Comparison of ENCODE assay signal across 1 cellular context in the genomic region with DNA sequence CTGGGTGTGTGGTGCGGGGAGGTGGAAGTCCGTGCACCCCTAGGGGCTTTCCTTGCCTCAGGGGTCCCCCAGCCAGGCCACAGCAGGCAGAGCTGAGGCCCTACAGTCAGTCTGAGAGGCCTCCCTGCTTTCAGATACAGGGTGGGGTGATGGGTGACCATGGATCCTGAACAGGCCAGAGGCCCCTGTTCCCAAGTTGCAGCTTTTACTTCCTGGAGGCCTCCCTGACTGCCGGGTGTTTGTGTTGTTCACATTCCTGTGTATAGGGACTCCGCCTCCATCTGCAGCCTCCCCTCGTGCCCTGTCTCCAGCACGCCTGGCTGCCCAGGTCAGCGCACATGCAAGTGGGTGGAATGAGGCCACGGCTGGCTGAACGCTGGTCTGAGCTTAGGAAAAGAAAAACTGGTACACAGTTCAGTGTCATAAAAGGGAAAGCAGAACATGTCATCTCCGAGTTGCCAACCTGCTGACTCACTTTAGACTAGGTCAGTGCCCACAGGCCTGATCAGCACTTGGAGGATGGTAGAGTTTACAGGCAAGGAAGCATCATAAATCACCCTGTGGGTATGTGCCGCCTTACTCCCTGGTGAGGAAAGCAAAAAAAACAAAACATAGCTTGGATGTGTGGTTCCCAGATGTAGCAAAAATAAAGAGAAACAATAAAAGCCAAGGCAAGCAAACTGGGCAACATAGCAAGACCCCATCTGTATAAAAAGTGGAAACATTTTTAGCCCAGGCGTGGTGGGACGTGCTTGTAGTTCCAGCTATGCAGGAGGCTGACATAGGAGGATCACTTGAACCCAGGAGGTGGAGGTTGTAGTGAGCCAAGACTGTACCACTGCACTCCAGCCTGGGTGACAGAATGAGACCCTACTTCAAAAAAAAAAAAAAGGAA.
TF ChIP-seq lines count a peak whose summit lies in the region.

No MANE protein-coding gene starts in this region.

TF ChIP-seq in HepG2, 621 proteins besides CTCF, POLR2A, EP300 and RAD21 (continued from another document and continues in another):
- TF ChIP-seq ZNF574 (CRISPR knock-in tag; IDR thresholded peaks at IDR 0.05) (peak; percentile 74; the same call in 1 of the 2 replicates), ZNF562 (CRISPR knock-in tag; IDR thresholded peaks at IDR 0.05; ENCODE audit: borderline replicate concordance) (no peak), TGIF2 (CRISPR knock-in tag; IDR thresholded peaks at IDR 0.05) (peak; percentile 89; the same call in 1 of the 2 replicates), ZNF580 (CRISPR knock-in tag; IDR thresholded peaks at IDR 0.05; ENCODE audit: borderline replicate concordance, low read depth) (peak; percentile 92; the same call in 1 of the 2 replicates), JUNB (CRISPR knock-in tag; IDR thresholded peaks at IDR 0.05; ENCODE audit: borderline replicate concordance) (no peak), GPBP1L1 (CRISPR knock-in tag; IDR thresholded peaks at IDR 0.05) (no peak), ZNF10 (CRISPR knock-in tag; IDR thresholded peaks at IDR 0.05; ENCODE audit: borderline replicate concordance, low read depth) (no peak), ZFP82 (CRISPR knock-in tag; IDR thresholded peaks at IDR 0.05; ENCODE audit: borderline replicate concordance) (no peak), ETV6 (CRISPR knock-in tag; conservative IDR thresholded peaks at IDR 0.05) (no peak; the same call in 1 of the 2 replicates), FOXA1 (IDR thresholded peaks at IDR 0.05) (no peak), FOXA1 (CRISPR knock-in tag; IDR thresholded peaks at IDR 0.05) (peak; percentile 54), ZNF12 (CRISPR knock-in tag; IDR thresholded peaks at IDR 0.05) (no peak; the same call in 1 of the 2 replicates), LBX2 (CRISPR knock-in tag; IDR thresholded peaks at IDR 0.05; ENCODE audit: borderline replicate concordance) (peak; percentile 63; the same call in 1 of the 2 replicates), GLI4 (CRISPR knock-in tag; IDR thresholded peaks at IDR 0.05; ENCODE audit: borderline replicate concordance) (no peak), ZFP41 (CRISPR knock-in tag; IDR thresholded peaks at IDR 0.05; ENCODE audit: borderline replicate concordance) (peak; percentile 86; the same call in 1 of the 2 replicates), CENPT (CRISPR knock-in tag; IDR thresholded peaks at IDR 0.05; ENCODE audit: low read depth) (no peak), ZNF883 (CRISPR knock-in tag; IDR thresholded peaks at IDR 0.05; ENCODE audit: not compliant biosample characterization) (peak; percentile 85), ZBTB1 (CRISPR knock-in tag; IDR thresholded peaks at IDR 0.05; ENCODE audit: borderline replicate concordance) (no peak), ZNF383 (CRISPR knock-in tag; IDR thresholded peaks at IDR 0.05; ENCODE audit: borderline replicate concordance) (no peak), FOXK2 (IDR thresholded peaks at IDR 0.05) (0 out of 2 replicates have a peak, but pooled peaks have one; percentile 33), SETDB1 (CRISPR knock-in tag; IDR thresholded peaks at IDR 0.05; ENCODE audit: borderline replicate concordance) (0 out of 2 replicates have a peak, but pooled peaks have one; percentile 26), ZNF333 (CRISPR knock-in tag; IDR thresholded peaks at IDR 0.05; ENCODE audit: borderline replicate concordance) (no peak), RFX5 (IDR thresholded peaks at IDR 0.05; ENCODE audit: low read depth, low read length) (no peak), XBP1 (CRISPR knock-in tag; IDR thresholded peaks at IDR 0.05) (0 out of 2 replicates have a peak, but pooled peaks have one; percentile 22), MLXIP (CRISPR knock-in tag; IDR thresholded peaks at IDR 0.05; ENCODE audit: borderline replicate concordance) (no peak), SP5 (CRISPR knock-in tag; IDR thresholded peaks at IDR 0.05; ENCODE audit: borderline replicate concordance, low read depth) (peak; percentile 100), HOXA5 (CRISPR knock-in tag; IDR thresholded peaks at IDR 0.05) (0 out of 2 replicates have a peak, but pooled peaks have one; percentile 43), PBX2 (CRISPR knock-in tag; IDR thresholded peaks at IDR 0.05) (no peak), PHF21A (CRISPR knock-in tag; IDR thresholded peaks at IDR 0.05) (peak; percentile 76; the same call in 1 of the 2 replicates), JDP2 (CRISPR knock-in tag; IDR thresholded peaks at IDR 0.05; ENCODE audit: borderline replicate concordance) (no peak), ZNF597 (CRISPR knock-in tag; IDR thresholded peaks at IDR 0.05) (no peak), YEATS2 (CRISPR knock-in tag; IDR thresholded peaks at IDR 0.05; ENCODE audit: borderline replicate concordance) (peak; percentile 42; the same call in 1 of the 2 replicates)
- TF ChIP-seq, protein P1, sequence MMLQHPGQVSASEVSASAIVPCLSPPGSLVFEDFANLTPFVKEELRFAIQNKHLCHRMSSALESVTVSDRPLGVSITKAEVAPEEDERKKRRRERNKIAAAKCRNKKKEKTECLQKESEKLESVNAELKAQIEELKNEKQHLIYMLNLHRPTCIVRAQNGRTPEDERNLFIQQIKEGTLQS (CRISPR knock-in tag; IDR thresholded peaks at IDR 0.05) = no peak; the same call in 1 of the 2 replicates
- TF ChIP-seq, protein P2, sequence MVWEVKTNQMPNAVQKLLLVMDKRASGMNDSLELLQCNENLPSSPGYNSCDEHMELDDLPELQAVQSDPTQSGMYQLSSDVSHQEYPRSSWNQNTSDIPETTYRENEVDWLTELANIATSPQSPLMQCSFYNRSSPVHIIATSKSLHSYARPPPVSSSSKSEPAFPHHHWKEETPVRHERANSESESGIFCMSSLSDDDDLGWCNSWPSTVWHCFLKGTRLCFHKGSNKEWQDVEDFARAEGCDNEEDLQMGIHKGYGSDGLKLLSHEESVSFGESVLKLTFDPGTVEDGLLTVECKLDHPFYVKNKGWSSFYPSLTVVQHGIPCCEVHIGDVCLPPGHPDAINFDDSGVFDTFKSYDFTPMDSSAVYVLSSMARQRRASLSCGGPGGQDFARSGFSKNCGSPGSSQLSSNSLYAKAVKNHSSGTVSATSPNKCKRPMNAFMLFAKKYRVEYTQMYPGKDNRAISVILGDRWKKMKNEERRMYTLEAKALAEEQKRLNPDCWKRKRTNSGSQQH (CRISPR knock-in tag; IDR thresholded peaks at IDR 0.05; ENCODE audit: low read depth) = 0 out of 2 replicates have a peak, but pooled peaks have one; percentile 59
- TF ChIP-seq, protein P3, sequence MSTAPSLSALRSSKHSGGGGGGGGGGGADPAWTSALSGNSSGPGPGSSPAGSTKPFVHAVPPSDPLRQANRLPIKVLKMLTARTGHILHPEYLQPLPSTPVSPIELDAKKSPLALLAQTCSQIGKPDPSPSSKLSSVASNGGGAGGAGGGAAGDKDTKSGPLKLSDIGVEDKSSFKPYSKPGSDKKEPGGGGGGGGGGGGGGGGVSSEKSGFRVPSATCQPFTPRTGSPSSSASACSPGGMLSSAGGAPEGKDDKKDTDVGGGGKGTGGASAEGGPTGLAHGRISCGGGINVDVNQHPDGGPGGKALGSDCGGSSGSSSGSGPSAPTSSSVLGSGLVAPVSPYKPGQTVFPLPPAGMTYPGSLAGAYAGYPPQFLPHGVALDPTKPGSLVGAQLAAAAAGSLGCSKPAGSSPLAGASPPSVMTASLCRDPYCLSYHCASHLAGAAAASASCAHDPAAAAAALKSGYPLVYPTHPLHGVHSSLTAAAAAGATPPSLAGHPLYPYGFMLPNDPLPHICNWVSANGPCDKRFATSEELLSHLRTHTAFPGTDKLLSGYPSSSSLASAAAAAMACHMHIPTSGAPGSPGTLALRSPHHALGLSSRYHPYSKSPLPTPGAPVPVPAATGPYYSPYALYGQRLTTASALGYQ (CRISPR knock-in tag; IDR thresholded peaks at IDR 0.05) = no peak
- TF ChIP-seq, protein P4, sequence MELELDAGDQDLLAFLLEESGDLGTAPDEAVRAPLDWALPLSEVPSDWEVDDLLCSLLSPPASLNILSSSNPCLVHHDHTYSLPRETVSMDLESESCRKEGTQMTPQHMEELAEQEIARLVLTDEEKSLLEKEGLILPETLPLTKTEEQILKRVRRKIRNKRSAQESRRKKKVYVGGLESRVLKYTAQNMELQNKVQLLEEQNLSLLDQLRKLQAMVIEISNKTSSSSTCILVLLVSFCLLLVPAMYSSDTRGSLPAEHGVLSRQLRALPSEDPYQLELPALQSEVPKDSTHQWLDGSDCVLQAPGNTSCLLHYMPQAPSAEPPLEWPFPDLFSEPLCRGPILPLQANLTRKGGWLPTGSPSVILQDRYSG (CRISPR knock-in tag; IDR thresholded peaks at IDR 0.05) = peak; percentile 92; the same call in 1 of the 2 replicates
- TF ChIP-seq, protein P5, sequence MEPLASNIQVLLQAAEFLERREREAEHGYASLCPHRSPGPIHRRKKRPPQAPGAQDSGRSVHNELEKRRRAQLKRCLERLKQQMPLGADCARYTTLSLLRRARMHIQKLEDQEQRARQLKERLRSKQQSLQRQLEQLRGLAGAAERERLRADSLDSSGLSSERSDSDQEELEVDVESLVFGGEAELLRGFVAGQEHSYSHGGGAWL (CRISPR knock-in tag; IDR thresholded peaks at IDR 0.05) = no peak; the same call in 1 of the 2 replicates
- TF ChIP-seq, protein P6, sequence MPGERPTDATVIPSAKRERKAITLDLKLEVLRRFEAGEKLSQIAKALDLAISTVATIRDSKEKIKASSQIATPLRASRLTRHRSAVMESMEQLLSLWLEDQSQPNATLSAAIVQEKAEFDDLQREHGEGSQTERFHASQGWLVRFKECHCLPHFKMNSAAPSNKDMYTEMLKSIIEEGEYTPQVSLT (CRISPR knock-in tag; IDR thresholded peaks at IDR 0.05; ENCODE audit: borderline replicate concordance, low read depth) = peak; percentile 42; the same call in 1 of the 2 replicates
